In the genomic region with DNA sequence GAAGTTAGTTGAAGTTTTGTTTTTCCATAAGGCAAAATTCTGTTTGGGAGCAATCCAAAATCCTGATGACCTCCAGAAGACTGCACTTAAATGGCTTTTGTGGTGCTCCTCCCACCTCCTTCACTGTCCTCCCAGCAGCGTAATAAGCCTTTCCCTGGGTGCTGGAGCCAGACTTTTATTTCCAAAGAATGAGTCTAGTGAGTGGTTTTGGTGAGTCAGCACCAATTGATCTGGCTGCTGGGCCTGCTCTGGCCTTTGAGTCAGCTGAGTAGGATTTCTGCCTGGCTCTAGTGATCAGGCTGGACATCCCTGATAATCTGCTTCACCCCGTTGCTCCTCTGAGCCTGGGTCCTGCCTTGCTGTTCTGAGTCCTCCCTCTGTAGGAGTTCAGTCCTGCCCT, we compare ENCODE assay signal across 15 cellular contexts. TPM values are rescaled to one million over a fixed set of nuclear protein-coding genes. Genes with fewer than 3 reads are reported as not detected.
DNase-seq lines count a peak whose midpoint lies in the region; ATAC-seq and TF ChIP-seq lines count a peak whose summit lies in the region.
"Had no signal": no experiment of that assay in that cellular context is flagged by ENCODE, and none has a peak within 500 bp of the region (broad histone marks: within the 10 kb centered on the region; RNA-seq: fewer than 3 reads in every experiment).

No MANE protein-coding gene starts in this region.

- DNase-seq in GM23248 (peak; percentile 88), RWPE1 (ENCODE audit: low spot score) (peak; percentile 26), foreskin keratinocyte (peak; percentile 24 to 59), skeletal muscle cell (ENCODE audit: low read depth) (peak; percentile 2), RPMI8226 (no peak), posterior vena cava (ENCODE audit: low spot score) (no peak)
- DNase-seq: esophagus squamous epithelium; NCI-H1048; NCI-H524 treated with DMSO at 0.1 percent for 48 hours; stimulated activated CD4-positive, alpha-beta T cell treated with anti-CD3 and anti-CD28 coated beads, Interleukin-1b, Interleukin-23, amount 100 ng/mL, for 48 hours; stimulated activated naive CD4-positive, alpha-beta T cell had no signal

- POLR2A ChIA-PET in RWPE1 (lab: Yijun Ruan, JAX; ENCODE audit: low non-redundant PET), result no interaction called here

- H3K27ac ChIP-seq in GM23248 (no peak overlapping the region), RWPE1 (no peak overlapping the region), foreskin keratinocyte (no peak overlapping the region)
- H3K27ac ChIP-seq: esophagus squamous epithelium, SK-N-MC had no signal

- H3K27me3 ChIP-seq in GM23248 (replicated peaks; ENCODE audit: insufficient read depth) (no peaks in the 10 kb centered on the region), foreskin keratinocyte (peaks cover 14% of the 10 kb centered on the region)

- H3K36me3 ChIP-seq in GM23248 (ENCODE audit: low read depth), result no peaks in the 10 kb centered on the region
- H3K36me3 ChIP-seq: esophagus squamous epithelium had no signal

- H3K9me3 ChIP-seq in GM23248 (ENCODE audit: low read depth), result no peaks in the 10 kb centered on the region

- H4K20me1 ChIP-seq in GM23248 (ENCODE audit: insufficient read depth), result no peaks in the 10 kb centered on the region

- CTCF ChIA-PET in RWPE1 (lab: Yijun Ruan, JAX), result no interaction called here

- H3F3A ChIP-seq in GM23248 (ENCODE audit: insufficient read depth), result no peaks in the 10 kb centered on the region

- H3K79me2 ChIP-seq in GM23248 (ENCODE audit: insufficient read depth), result no peaks in the 10 kb centered on the region

- no peak overlapping the region for H3K4me3 ChIP-seq in GM23248
- H3K4me3 ChIP-seq in skeletal muscle cell (ENCODE audit: low read depth, low read length), result no peak overlapping the region
- H3K4me3 ChIP-seq: esophagus squamous epithelium, SK-N-MC had no signal

- TF ChIP-seq CTCF in RWPE1 (conservative IDR thresholded peaks at IDR 0.05; ENCODE audit: low read depth), result no peak
- no peak for TF ChIP-seq CTCF in foreskin keratinocyte (conservative IDR thresholded peaks at IDR 0.05)

- no peak overlapping the region for H3K4me2 ChIP-seq in GM23248 (ENCODE audit: unreplicated experiment)

- in situ Hi-C loops in GM23248 (cut with MboI), result no loop called here

- H3K4me1 ChIP-seq in GM23248 (ENCODE audit: insufficient read depth) (no peaks in the 10 kb centered on the region), foreskin keratinocyte (no peaks in the 10 kb centered on the region)

- ATAC-seq in foreskin keratinocyte, result peak; percentile 80
- ATAC-seq in GM21447 (IDR thresholded peaks at IDR 0.05; ENCODE audit: unreplicated experiment), result no peak
- ATAC-seq in GM19463 (IDR thresholded peaks at IDR 0.05; ENCODE audit: unreplicated experiment), result no peak
- ATAC-seq: activated CD4-positive, CD25-positive, alpha-beta regulatory T cell treated with anti-CD3 and anti-CD28 coated beads, Interleukin-2, amount 50 U/mL, for 24 hours had no signal

- no peak overlapping the region for H2AFZ ChIP-seq in GM23248

- intact Hi-C loops in posterior vena cava (cut with DNase I), result no loop called here

- 0% methylated on average over 2 of the region's 2 CpGs for WGBS in GM23248 (ENCODE audit: low coverage in 1 of 2, low lambda C conversion rate in 2 of 2, missing lambda C conversion rate in 2 of 2), 2 experiments

- no peak overlapping the region for H3K9ac ChIP-seq in GM23248

- H3K9me2 ChIP-seq in GM23248 (ENCODE audit: insufficient read depth), result no peaks in the 10 kb centered on the region

RNA-seq across cellular contexts. Expression of a gene that starts 21.8 kb away (rescaled TPM):
- total RNA-seq in GM23248 (2014; rRNA removed; shearing (Covaris generic)), result 0.13 and 0.22 TPM in 2 replicates
- polyA plus RNA-seq in GM23248 (2016; fragmentation: Nextera tagmentation; extraction: Ambion mirVana) (0.04 and 0.08 TPM in 2 replicates), foreskin keratinocyte (0.01 and 0.02 TPM in 2 replicates)
- total RNA-seq in foreskin keratinocyte (0.07 and 0.10 TPM in 2 replicates), posterior vena cava (10 to 100 TPM; 24.6 to 27.8 TPM)

Comparison
In these comparisons a context has a peak if more than half of its experiments do, and no peak if none do; other contexts are left out.
1. DNase-seq: peak in GM23248 (single experiment), RWPE1 (single experiment), foreskin keratinocyte (2 of 2) and skeletal muscle cell (single experiment); none in RPMI8226 (single experiment) and posterior vena cava (single experiment).
2. RNA of a gene that starts 21.8 kb away (total RNA-seq): 24.6 to 27.8 TPM in posterior vena cava; 0.13 to 0.22 TPM in GM23248 and 0.07 to 0.10 TPM in foreskin keratinocyte; every median in the first group is over 10 times any median in the second.